Comparison of ENCODE assay signal across 2 cellular contexts in genomic region chr22:38830845-38831108, GRCh38.
TF ChIP-seq lines count a peak whose summit lies in the region.

No MANE protein-coding gene starts in this region.

TF ChIP-seq in A549, 52 proteins besides CTCF, POLR2A, EP300 and RAD21:
- no peak for TF ChIP-seq MAZ (IDR thresholded peaks at IDR 0.05; ENCODE audit: borderline replicate concordance, low read depth, low read length)
- TF ChIP-seq MYC (IDR thresholded peaks at IDR 0.05; ENCODE audit: borderline replicate concordance, low read length), result no peak
- TF ChIP-seq ZC3H11A (IDR thresholded peaks at IDR 0.05), result no peak
- no peak for TF ChIP-seq EHMT2 (IDR thresholded peaks at IDR 0.05; ENCODE audit: low read depth)
- TF ChIP-seq PBX3 (IDR thresholded peaks at IDR 0.05), result no peak
- TF ChIP-seq FOSB (CRISPR knock-in tag; IDR thresholded peaks at IDR 0.05), result no peak
- no peak for TF ChIP-seq JUNB (IDR thresholded peaks at IDR 0.05)
- no peak for TF ChIP-seq ATOH8 (CRISPR knock-in tag; IDR thresholded peaks at IDR 0.05; ENCODE audit: low read depth)
- TF ChIP-seq REST (IDR thresholded peaks at IDR 0.05), result no peak
- TF ChIP-seq HEYL (CRISPR knock-in tag; IDR thresholded peaks at IDR 0.05), result no peak
- TF ChIP-seq SMC3 (IDR thresholded peaks at IDR 0.05), result no peak

TF ChIP-seq in IMR-90, 13 proteins besides CTCF, POLR2A, EP300 and RAD21:
- TF ChIP-seq USF2 (IDR thresholded peaks at IDR 0.05; ENCODE audit: low read depth, low read length) (no peak), BHLHE40 (IDR thresholded peaks at IDR 0.05; ENCODE audit: low read depth, low read length) (no peak), RCOR1 (IDR thresholded peaks at IDR 0.05; ENCODE audit: insufficient replicate concordance, low read length) (no peak), CEBPB (IDR thresholded peaks at IDR 0.05; ENCODE audit: low read depth, low read length) (no peak), SMC3 (IDR thresholded peaks at IDR 0.05; ENCODE audit: low read depth, low read length) (no peak), MXI1 (IDR thresholded peaks at IDR 0.05; ENCODE audit: borderline replicate concordance, low read depth, low read length) (no peak), NFE2L2 (IDR thresholded peaks at IDR 0.05; ENCODE audit: low read depth, low read length) (no peak), RFX5 (IDR thresholded peaks at IDR 0.05; ENCODE audit: low read depth, low read length) (no peak), MAFK (IDR thresholded peaks at IDR 0.05; ENCODE audit: low read depth, low read length) (no peak), ELK1 (IDR thresholded peaks at IDR 0.05; ENCODE audit: borderline replicate concordance, low read depth, low read length) (no peak), CHD1 (IDR thresholded peaks at IDR 0.05; ENCODE audit: low read depth, low read length) (no peak), FOS (IDR thresholded peaks at IDR 0.05; ENCODE audit: low read depth, low read length) (no peak), MAZ (IDR thresholded peaks at IDR 0.05; ENCODE audit: borderline replicate concordance, low read depth, low read length) (no peak)
TF ChIP-seq in IMR-90: peak in this region for 0.
